In genomic region chr17:76369804-76370203, GRCh38 we compare ENCODE assay signal across 14 cellular contexts. TPM values are rescaled to one million over a fixed set of nuclear protein-coding genes. Genes with fewer than 3 reads are reported as not detected.
A peak's percentile ranks its signal among the peaks of the same experiment; 100 is the strongest.
DNase-seq lines count a peak whose midpoint lies in the region; ATAC-seq and TF ChIP-seq lines count a peak whose summit lies in the region.
"Had no signal": no experiment of that assay in that cellular context is flagged by ENCODE, and none has a peak within 500 bp of the region (broad histone marks: within the 10 kb centered on the region; RNA-seq: fewer than 3 reads in every experiment).

No MANE protein-coding gene starts in this region.

- CTCF ChIA-PET in A673 (lab: Charles Lee), result no interaction called here

- TF ChIP-seq CTCF in endothelial cell (IDR thresholded peaks at IDR 0.05; ENCODE audit: unreplicated experiment) (no peak), lower lobe of right lung (IDR thresholded peaks at IDR 0.05) (no peak), thoracic aorta (IDR thresholded peaks at IDR 0.05) (no peak), A673 (conservative IDR thresholded peaks at IDR 0.05; ENCODE audit: low read depth, low read length) (no peak), progenitor cell of endocrine pancreas (IDR thresholded peaks at IDR 0.05; ENCODE audit: unreplicated experiment) (no peak)

- H3K4me1 ChIP-seq in lower lobe of right lung, result peaks cover 18% of the 10 kb centered on the region
- peaks cover 4 to 13% of the 10 kb centered on the region in 2 donors for H3K4me1 ChIP-seq in thoracic aorta (ENCODE audit: control insufficient read depth in 1 of 2, low read depth in 2 of 2)
- H3K4me1 ChIP-seq in A673 (ENCODE audit: insufficient read depth, low read length, poor library complexity, severe bottlenecking), result no peaks in the 10 kb centered on the region

- no peaks in the 10 kb centered on the region for H3K9me3 ChIP-seq in lower lobe of right lung
- no peaks in the 10 kb centered on the region for H3K9me3 ChIP-seq in thoracic aorta
- H3K9me3 ChIP-seq in A673 (ENCODE audit: low read depth, low read length, poor library complexity, severe bottlenecking), result no peaks in the 10 kb centered on the region

- peak overlapping the region; percentile 11 for H3K27ac Mint-ChIP-seq in endothelial cell (ENCODE audit: unreplicated experiment)
- H3K27ac Mint-ChIP-seq in progenitor cell of endocrine pancreas, result no peak overlapping the region
- H3K27ac Mint-ChIP-seq: activated naive CD8-positive, alpha-beta T cell treated with anti-CD3 and anti-CD28 coated beads for 36 hours; CD4-positive, alpha-beta T cell; dendritic cell treated with granulocyte-macrophage colony-stimulating factor and Interleukin-4, amounts not matched to agents 40 ng/mL and 50 ng/mL, for 4 days; stimulated activated memory B cell treated with anti-CD40 and anti-IgM and Interleukin-4, amounts not matched to agents 10 μg/mL and 1 μg/mL and 100 μg/mL, for 72 hours; T-cell had no signal

- H3K36me3 ChIP-seq in lower lobe of right lung, result no peaks in the 10 kb centered on the region
- H3K36me3 ChIP-seq in thoracic aorta, result no peaks in the 10 kb centered on the region
- no peaks in the 10 kb centered on the region for H3K36me3 ChIP-seq in A673 (ENCODE audit: insufficient read depth, low read length, poor library complexity, severe bottlenecking)

- BruUV-seq in A673 (replicated peaks; lab: Mats Ljungman, UMichigan), result no TSS peak

- H3K9me3 Mint-ChIP-seq in endothelial cell (ENCODE audit: unreplicated experiment) (no peaks in the 10 kb centered on the region), progenitor cell of endocrine pancreas (ENCODE audit: low read depth) (peaks cover 3% of the 10 kb centered on the region)
- H3K9me3 Mint-ChIP-seq: activated naive CD8-positive, alpha-beta T cell treated with anti-CD3 and anti-CD28 coated beads for 36 hours; CD4-positive, alpha-beta T cell; dendritic cell treated with granulocyte-macrophage colony-stimulating factor and Interleukin-4, amounts not matched to agents 40 ng/mL and 50 ng/mL, for 4 days; stimulated activated memory B cell treated with anti-CD40 and anti-IgM and Interleukin-4, amounts not matched to agents 10 μg/mL and 1 μg/mL and 100 μg/mL, for 72 hours; T-cell had no signal

- no peaks in the 10 kb centered on the region for H3K4me1 Mint-ChIP-seq in endothelial cell (ENCODE audit: unreplicated experiment)
- peaks cover 8% of the 10 kb centered on the region for H3K4me1 Mint-ChIP-seq in progenitor cell of endocrine pancreas (ENCODE audit: low read depth)
- H3K4me1 Mint-ChIP-seq: T-cell had no signal

- H3K27me3 Mint-ChIP-seq in endothelial cell (ENCODE audit: unreplicated experiment) (peaks cover 4% of the 10 kb centered on the region), progenitor cell of endocrine pancreas (no peaks in the 10 kb centered on the region)
- H3K27me3 Mint-ChIP-seq: activated naive CD8-positive, alpha-beta T cell treated with anti-CD3 and anti-CD28 coated beads for 36 hours; CD4-positive, alpha-beta T cell; T-cell had no signal

- H3K27ac ChIP-seq in lower lobe of right lung (no peak overlapping the region), thoracic aorta (peak overlapping the region; percentile 45 to 76), A673 (ENCODE audit: low read depth, low read length, poor library complexity, severe bottlenecking) (no peak overlapping the region)

- POLR2A ChIA-PET in A673 (lab: Charles Lee; ENCODE audit: low non-redundant PET), result no interaction called here

- H3K36me3 Mint-ChIP-seq in endothelial cell (ENCODE audit: low read depth, unreplicated experiment) (no peaks in the 10 kb centered on the region), progenitor cell of endocrine pancreas (ENCODE audit: insufficient read depth) (peaks cover 4% of the 10 kb centered on the region)
- H3K36me3 Mint-ChIP-seq: activated naive CD8-positive, alpha-beta T cell treated with anti-CD3 and anti-CD28 coated beads for 36 hours; stimulated activated memory B cell treated with anti-CD40 and anti-IgM and Interleukin-4, amounts not matched to agents 10 μg/mL and 1 μg/mL and 100 μg/mL, for 72 hours; T-cell had no signal

- H3K4me3 Mint-ChIP-seq in endothelial cell (ENCODE audit: unreplicated experiment) (no peak overlapping the region), progenitor cell of endocrine pancreas (ENCODE audit: low read depth) (no peak overlapping the region)
- H3K4me3 Mint-ChIP-seq: activated naive CD8-positive, alpha-beta T cell treated with anti-CD3 and anti-CD28 coated beads for 36 hours; CD4-positive, alpha-beta T cell; dendritic cell treated with granulocyte-macrophage colony-stimulating factor and Interleukin-4, amounts not matched to agents 40 ng/mL and 50 ng/mL, for 4 days; stimulated activated memory B cell treated with anti-CD40 and anti-IgM and Interleukin-4, amounts not matched to agents 10 μg/mL and 1 μg/mL and 100 μg/mL, for 72 hours; T-cell had no signal

- H3K27me3 ChIP-seq in lower lobe of right lung (ENCODE audit: low read depth) (no peaks in the 10 kb centered on the region), thoracic aorta (replicated peaks; ENCODE audit: insufficient read depth) (no peaks in the 10 kb centered on the region), A673 (replicated peaks; ENCODE audit: insufficient read depth, low read depth, low read length, poor library complexity) (no peaks in the 10 kb centered on the region)

- H3K4me3 ChIP-seq in lower lobe of right lung, result no peak overlapping the region
- no peak overlapping the region for H3K4me3 ChIP-seq in thoracic aorta
- no peak overlapping the region for H3K4me3 ChIP-seq in A673 (ENCODE audit: low read depth, low read length, poor library complexity, severe bottlenecking)

- ATAC-seq in lower lobe of right lung, result peak; percentile 34 to 53
- ATAC-seq in thoracic aorta (ENCODE audit: insufficient number of reproducible peaks, low FRiP score, low read depth), result no peak
- ATAC-seq: stimulated activated memory B cell treated with anti-CD40 and anti-IgM and Interleukin-4, amounts not matched to agents 10 μg/mL and 1 μg/mL and 100 μg/mL, for 72 hours; T-cell had no signal

- intact Hi-C loops in lower lobe of right lung (cut with DNase I) (no loop called here), A673 (cut with micrococcal nuclease; ENCODE audit: unreplicated experiment) (no loop called here)

- DNase-seq in NCI-H524 (lab: John Stamatoyannopoulos, UW) (peak; percentile 76 to 78), endothelial cell (ENCODE audit: low spot score) (no peak), lower lobe of right lung (peak; percentile 51), thoracic aorta (ENCODE audit: low spot score) (no peak), A673 (ENCODE audit: low spot score) (no peak), progenitor cell of endocrine pancreas (ENCODE audit: low spot score, unreplicated experiment) (no peak), amniotic stem cell (lab: John Stamatoyannopoulos, UW) (no peak)
- DNase-seq: activated CD4-positive, CD25-positive, alpha-beta regulatory T cell; activated naive CD8-positive, alpha-beta T cell treated with anti-CD3 and anti-CD28 coated beads for 36 hours; CD4-positive, alpha-beta T cell; MV-4-11; T-cell had no signal

RNA-seq across cellular contexts. Expression of gene SPHK1, which starts 14.6 kb away (rescaled TPM):
- 15.4 TPM for total RNA-seq in endothelial cell (ENCODE audit: unreplicated experiment)
- 8.2 TPM for total RNA-seq in lower lobe of right lung
- 10 to 100 TPM; 46.8 to 47.4 TPM for total RNA-seq in thoracic aorta
- total RNA-seq in A673 (2021), result 0.50 and 0.54 TPM in 2 replicates
- total RNA-seq in progenitor cell of endocrine pancreas, result 12.8 and 13.9 TPM in 2 replicates

RNA-seq across cellular contexts. Expression of gene PRPSAP1, which starts 16.1 kb away (rescaled TPM):
- total RNA-seq in endothelial cell (ENCODE audit: unreplicated experiment) (136 TPM), lower lobe of right lung (70.4 TPM), thoracic aorta (10 to 100 TPM; 57.8 to 83.9 TPM), A673 (2021) (77.5 and 89.2 TPM in 2 replicates), progenitor cell of endocrine pancreas (89.6 and 90.3 TPM in 2 replicates)

Comparison
In these comparisons a context has a peak if more than half of its experiments do, and no peak if none do; other contexts are left out.
1. DNase-seq: peak in NCI-H524 (2 of 2) and lower lobe of right lung (single experiment); none in endothelial cell (single experiment), thoracic aorta (single experiment), A673 (single experiment), progenitor cell of endocrine pancreas (single experiment) and amniotic stem cell (single experiment).
2. H3K27ac ChIP-seq: peak in thoracic aorta (2 of 2); none in lower lobe of right lung (single experiment) and A673 (single experiment).